22 cellular contexts compared by ENCODE assay signal in the genomic region with DNA sequence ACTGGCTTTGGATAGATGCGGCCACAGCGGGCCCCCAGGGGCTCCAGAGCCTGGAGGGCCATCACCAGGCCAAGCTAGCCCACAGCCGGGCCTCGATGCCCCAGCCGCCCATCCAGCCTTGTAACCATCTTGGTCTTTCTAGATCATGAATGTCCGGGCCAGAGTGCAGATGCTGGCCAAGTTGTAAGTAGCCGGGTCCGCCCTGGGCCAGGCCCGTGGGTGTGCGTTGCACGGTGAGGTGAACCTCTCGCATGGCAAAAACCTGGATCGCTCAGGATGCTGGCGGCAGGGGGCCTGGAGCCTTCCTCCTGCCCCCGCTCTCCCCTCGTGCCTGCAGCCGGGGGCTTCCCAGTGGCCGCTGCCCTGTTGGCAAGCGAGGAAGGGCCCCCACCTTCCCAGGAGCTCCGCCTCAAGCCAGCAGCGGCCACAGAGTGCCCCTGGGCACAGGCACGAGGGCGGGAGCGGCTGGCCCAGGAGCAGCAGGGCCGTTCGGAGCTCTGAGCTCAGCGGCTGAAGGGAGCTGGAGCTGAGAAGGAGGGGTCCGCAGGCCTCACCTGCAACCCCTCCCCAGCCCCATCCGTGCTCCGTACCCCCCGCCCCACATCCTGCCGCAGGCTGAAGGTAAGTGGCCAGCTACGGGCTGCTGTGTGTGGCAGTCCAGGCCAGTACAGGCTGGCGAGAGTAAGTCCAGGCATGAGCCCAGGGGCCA. TPM values are rescaled to one million over a fixed set of nuclear protein-coding genes. Genes with fewer than 3 reads are reported as not detected.
DNase-seq lines count a peak whose midpoint lies in the region; ATAC-seq, FAIRE-seq and TF ChIP-seq lines count a peak whose summit lies in the region.
"Had no signal": no experiment of that assay in that cellular context is flagged by ENCODE, and none has a peak within 500 bp of the region (broad histone marks: within the 10 kb centered on the region; RNA-seq: fewer than 3 reads in every experiment).

No MANE protein-coding gene starts in this region.

- H3K9me3 ChIP-seq in right atrium auricular region (no peaks in the 10 kb centered on the region), H1 (ENCODE audit: insufficient read depth in 2 of 2, low read depth in 1 of 2, low read length in 1 of 2) (no peaks in the 10 kb centered on the region), upper lobe of right lung (no peaks in the 10 kb centered on the region)
- H3K9me3 ChIP-seq: HAP-1, neutrophil, vagina had no signal

- intact Hi-C loops in Right ventricle myocardium inferior (cut with DNase I), result no loop called here
- intact Hi-C loops in natural killer cell (cut with micrococcal nuclease), result no loop called here
- intact Hi-C loops in upper lobe of right lung (cut with DNase I), result no loop called here

- no peak for FAIRE-seq in H1 (lab: Jason Lieb, UNC)
- FAIRE-seq: G401.6 had no signal

- POLR2A ChIA-PET in H1 (lab: Charles Lee; ENCODE audit: partially characterized antibody), result no interaction called here

- no peak overlapping the region for H2AK5ac ChIP-seq in H1 (ENCODE audit: low read depth, low read length)

- peaks cover 0 to 12% of the 10 kb centered on the region in 2 donors for H3K4me1 ChIP-seq in right atrium auricular region
- peaks cover 0 to 3% (median 0%) of the 10 kb centered on the region in 4 experiments; a peak in 1 of 7 replicates for H3K4me1 ChIP-seq in H1 (replicated peaks in 1 of 4; ENCODE audit: control insufficient read depth in 3 of 4, insufficient read depth in 4 of 4, low read length in 3 of 4)
- no peaks in the 10 kb centered on the region for H3K4me1 ChIP-seq in upper lobe of right lung
- H3K4me1 ChIP-seq: HAP-1 had no signal

- H3K36me3 Mint-ChIP-seq in natural killer cell (no peaks in the 10 kb centered on the region), immature natural killer cell (peaks cover 0 to 6% (median 0%) of the 10 kb centered on the region in 3 donors)
- H3K36me3 Mint-ChIP-seq: activated naive CD8-positive, alpha-beta T cell; CD4-positive, alpha-beta memory T cell had no signal

- no peaks in the 10 kb centered on the region for H4K20me1 ChIP-seq in H1 (replicated peaks in 1 of 2; ENCODE audit: control insufficient read depth in 1 of 2, insufficient read depth in 2 of 2, low read length in 2 of 2)

- H3K4me1 Mint-ChIP-seq in natural killer cell (peaks cover 4 to 24% of the 10 kb centered on the region in 2 donors), immature natural killer cell (peaks cover 5 to 7% of the 10 kb centered on the region in 2 donors)

- H3K27ac Mint-ChIP-seq in natural killer cell, result no peak overlapping the region
- H3K27ac Mint-ChIP-seq in immature natural killer cell, result no peak overlapping the region
- H3K27ac Mint-ChIP-seq: activated naive CD8-positive, alpha-beta T cell; CD4-positive, alpha-beta memory T cell had no signal

- no peak for TF ChIP-seq RAD21 in H1 (IDR thresholded peaks at IDR 0.05 in 1 of 2, conservative IDR thresholded peaks at IDR 0.05 in 1 of 2; ENCODE audit: low read depth in 2 of 2, low read length in 2 of 2)

- TF ChIP-seq EP300 in H1 (IDR thresholded peaks at IDR 0.05; ENCODE audit: borderline replicate concordance in 1 of 2, low read depth in 2 of 2, low read length in 2 of 2), result no peak

- no peak overlapping the region for H4K5ac ChIP-seq in H1 (ENCODE audit: insufficient read length, low read depth, low read length)

- H2BK120ac ChIP-seq in H1 (replicated peaks; ENCODE audit: low read depth, low read length), result no peak overlapping the region

- no peak overlapping the region for H2AFZ ChIP-seq in H1 (ENCODE audit: low read length)

- H3K4me3 Mint-ChIP-seq in natural killer cell, result no peak overlapping the region
- H3K4me3 Mint-ChIP-seq in immature natural killer cell, result no peak overlapping the region
- H3K4me3 Mint-ChIP-seq: activated naive CD8-positive, alpha-beta T cell; CD4-positive, alpha-beta memory T cell had no signal

- no peak overlapping the region for H3K23ac ChIP-seq in H1 (ENCODE audit: insufficient read length)

- H3K9me3 Mint-ChIP-seq in natural killer cell, result no peaks in the 10 kb centered on the region
- H3K9me3 Mint-ChIP-seq in immature natural killer cell, result no peaks in the 10 kb centered on the region
- H3K9me3 Mint-ChIP-seq: CD4-positive, alpha-beta memory T cell had no signal

- no peak overlapping the region for H3K18ac ChIP-seq in H1 (ENCODE audit: extremely low read depth, low read length)

- ATAC-seq in Right ventricle myocardium inferior, result no peak
- ATAC-seq in natural killer cell, result no peak
- no peak for ATAC-seq in upper lobe of right lung
- ATAC-seq: activated CD4-positive, CD25-positive, alpha-beta regulatory T cell treated with anti-CD3 and anti-CD28 coated beads, Interleukin-2, amount 50 U/mL, for 24 hours had no signal

- H3K27me3 Mint-ChIP-seq in natural killer cell (ENCODE audit: low read depth in 2 of 2) (peaks cover 0 to 18% of the 10 kb centered on the region in 2 donors), immature natural killer cell (ENCODE audit: low read depth in 3 of 3) (peaks cover 5 to 11% (median 9%) of the 10 kb centered on the region in 3 donors)
- H3K27me3 Mint-ChIP-seq: activated naive CD8-positive, alpha-beta T cell had no signal

- no peak overlapping the region for H4K8ac ChIP-seq in H1 (ENCODE audit: extremely low read depth, insufficient read depth, low read length)

- H3K14ac ChIP-seq in H1 (ENCODE audit: insufficient read length), result no peak overlapping the region

- DNase-seq in Right ventricle myocardium inferior (ENCODE audit: missing footprints) (peak; percentile 63), right atrium auricular region (ENCODE audit: low spot score) (no peak), H1 (ENCODE audit: low read depth in 1 of 2, low spot score in 2 of 2) (peak in 1 of 2 experiments; percentile 47), natural killer cell (peak; percentile 13), upper lobe of right lung (peak; percentile 61), immature natural killer cell (no peak)
- no peak for DNase-seq in stimulated activated CD4-positive, alpha-beta T cell treated with anti-CD3 and anti-CD28 coated beads, Interleukin-15, amount 100 ng/mL, for 24 hours
- no peak for DNase-seq in stimulated activated naive CD4-positive, alpha-beta T cell treated with Interleukin-2 at 50 U/mL for 16 hours (lab: John Stamatoyannopoulos, UW)
- DNase-seq: NCI-H146, NCI-H524, retina, substantia nigra, T1000 had no signal

- H3K27ac ChIP-seq in right atrium auricular region, result no peak overlapping the region
- no peak overlapping the region for H3K27ac ChIP-seq in H1 (ENCODE audit: low read depth, low read length)
- H3K27ac ChIP-seq in upper lobe of right lung, result no peak overlapping the region
- H3K27ac ChIP-seq: neutrophil, vagina had no signal

- H2BK5ac ChIP-seq in H1 (ENCODE audit: low read depth, low read length), result no peak overlapping the region

- no peak overlapping the region for H3K56ac ChIP-seq in H1 (replicated peaks; ENCODE audit: insufficient read length, low read depth, low read length)

- no peaks in the 10 kb centered on the region for H3K27me3 ChIP-seq in right atrium auricular region
- no peaks in the 10 kb centered on the region for H3K27me3 ChIP-seq in H1 (replicated peaks in 1 of 4; ENCODE audit: control insufficient read depth in 3 of 4, extremely low read depth in 1 of 4, insufficient read depth in 3 of 4, low read length in 3 of 4)
- peaks cover 5% of the 10 kb centered on the region for H3K27me3 ChIP-seq in upper lobe of right lung
- H3K27me3 ChIP-seq: vagina had no signal

- no peak overlapping the region for H3K4me2 ChIP-seq in H1 (ENCODE audit: insufficient read depth in 1 of 2, low read depth in 2 of 2, low read length in 2 of 2)

- peaks cover 6% of the 10 kb centered on the region; the same call in 1 of the 2 replicates for H3K23me2 ChIP-seq in H1 (ENCODE audit: low read depth, low read length)

- H3K4ac ChIP-seq in H1 (replicated peaks; ENCODE audit: insufficient read length, low read depth, low read length), result no peak overlapping the region

- 0 out of 2 replicates have a peak overlapping the region, but pooled peaks have one; percentile 50 for H2BK12ac ChIP-seq in H1 (ENCODE audit: low read depth, low read length)

- H3K4me3 ChIP-seq in right atrium auricular region, result no peak overlapping the region
- H3K4me3 ChIP-seq in H1 (ENCODE audit: extremely low read depth in 1 of 4, insufficient read depth in 2 of 4, low read depth in 3 of 4, low read length in 4 of 4), result no peak overlapping the region
- no peak overlapping the region for H3K4me3 ChIP-seq in upper lobe of right lung
- H3K4me3 ChIP-seq: HAP-1, lung, vagina had no signal

- no peak for TF ChIP-seq POLR2A in H1 (IDR thresholded peaks at IDR 0.05; ENCODE audit: control extremely low read depth in 1 of 2, low read depth in 2 of 2, low read length in 2 of 2)

- WGBS in H1 (ENCODE audit: extremely low coverage in 1 of 2, insufficient coverage in 1 of 2, insufficient read length in 1 of 2, insufficient replicate concordance in 2 of 2, low coverage in 1 of 2, low lambda C conversion rate in 2 of 2, missing lambda C conversion rate in 1 of 2), 2 experiments, result 87% methylated on average over 19 of the region's 34 CpGs; no CpG with 5 or more reads in 1 of the 2 experiments

- no peaks in the 10 kb centered on the region for H3K79me2 ChIP-seq in H1 (ENCODE audit: control insufficient read depth in 1 of 2, insufficient read depth in 2 of 2, low read length in 2 of 2)

- H2BK15ac ChIP-seq in H1 (ENCODE audit: low read length), result 0 out of 2 replicates have a peak overlapping the region, but pooled peaks have one; percentile 61

- H2BK20ac ChIP-seq in H1 (ENCODE audit: low read length), result no peak overlapping the region

- CTCF ChIA-PET in H1 (lab: Charles Lee; ENCODE audit: partially characterized antibody), result interaction anchor here (0.8 to 3.1 kb wide), 12 partner anchors 9 to 284 kb away, joined by 3 to 16 read pairs (median 5); a partner anchor contains a TSS

- no peaks in the 10 kb centered on the region for H3K79me1 ChIP-seq in H1 (ENCODE audit: low read depth, low read length)

- H3K9ac ChIP-seq in H1 (replicated peaks in 1 of 4; ENCODE audit: extremely low read depth in 1 of 4, low read depth in 3 of 4, low read length in 3 of 4), result no peak overlapping the region

- TF ChIP-seq CTCF in right atrium auricular region (IDR thresholded peaks at IDR 0.05) (no peak), H1 (IDR thresholded peaks at IDR 0.05; ENCODE audit: control extremely low read depth in 1 of 3, insufficient read depth in 1 of 3, low read depth in 1 of 3, low read length in 3 of 3) (no peak), natural killer cell (IDR thresholded peaks at IDR 0.05) (no peak), upper lobe of right lung (IDR thresholded peaks at IDR 0.05) (no peak)

- no peak overlapping the region for H4K91ac ChIP-seq in H1 (replicated peaks; ENCODE audit: insufficient read length, low read length)

- H3K36me3 ChIP-seq in right atrium auricular region, result no peaks in the 10 kb centered on the region
- no peaks in the 10 kb centered on the region for H3K36me3 ChIP-seq in H1 (ENCODE audit: control insufficient read depth in 2 of 4, insufficient read depth in 4 of 4, low read length in 3 of 4)
- no peaks in the 10 kb centered on the region for H3K36me3 ChIP-seq in upper lobe of right lung
- H3K36me3 ChIP-seq: HAP-1, neutrophil, vagina had no signal

RNA-seq across cellular contexts. Expression of a gene that starts 10.9 kb away (rescaled TPM):
- 107 TPM for total RNA-seq in Right ventricle myocardium inferior
- 100 to 1,000 TPM; 128 to 210 TPM for total RNA-seq in right atrium auricular region
- total RNA-seq in H1 (2021; fragmentation: NEBNext Ultra II Directional; extraction: Animal tissue kit (Norgen Biotek cat#: 25700)), result 86.0 and 86.4 TPM in 2 replicates
- 244 and 281 TPM in 2 replicates for polyA plus RNA-seq in H1 (2011; rRNA removed)
- polyA plus RNA-seq in H1 (2011; cell fraction: cytosol; rRNA removed), result 212 TPM
- polyA plus RNA-seq in H1 (2011; cell fraction: nucleus; rRNA removed), result 155 TPM
- polyA plus RNA-seq in H1 (2012, experiment 1 of 2), result 93.5 to 140 TPM (median 122 TPM) in 4 replicates
- polyA plus RNA-seq in H1 (2012, experiment 2 of 2), result 130 TPM
- 104 TPM for polyA plus RNA-seq in H1 (2013, experiment 1 of 2)
- 109 TPM for polyA plus RNA-seq in H1 (2013, experiment 2 of 2)
- polyA minus RNA-seq in H1 (2011; rRNA and poly(A)+ RNA removed), result 35.1 and 53.0 TPM in 2 replicates
- 58.9 TPM for polyA minus RNA-seq in H1 (2011; cell fraction: cytosol; rRNA and poly(A)+ RNA removed)
- 60.1 TPM for polyA minus RNA-seq in H1 (2011; cell fraction: nucleus; rRNA and poly(A)+ RNA removed)
- total RNA-seq in natural killer cell, result 10 to 100 TPM; 31.2 to 35.4 (median 32.8) TPM
- total RNA-seq in upper lobe of right lung, result 58.6 TPM
- 10 to 100 TPM; 20.9 to 44.4 (median 42.4) TPM for polyA plus RNA-seq in immature natural killer cell

RNA-seq across cellular contexts. Expression of a gene that starts 16.7 kb away (rescaled TPM):
- total RNA-seq in Right ventricle myocardium inferior (36.3 TPM), right atrium auricular region (10 to 100 TPM; 12.8 to 16.4 TPM), natural killer cell (10 to 100 TPM; 15.8 to 27.9 (median 26.2) TPM), upper lobe of right lung (0.43 TPM)
- not detected in 2 replicates for total RNA-seq in H1 (2021; fragmentation: NEBNext Ultra II Directional; extraction: Animal tissue kit (Norgen Biotek cat#: 25700))
- polyA plus RNA-seq in H1 (2011; rRNA removed) (not detected in 2 replicates), immature natural killer cell (not detected)
- polyA plus RNA-seq in H1 (2011; cell fraction: cytosol; rRNA removed), result not detected
- not detected for polyA plus RNA-seq in H1 (2011; cell fraction: nucleus; rRNA removed)
- polyA plus RNA-seq in H1 (2012, experiment 1 of 2), result not detected in 4 replicates
- not detected for polyA plus RNA-seq in H1 (2012, experiment 2 of 2)
- 0.14 TPM for polyA plus RNA-seq in H1 (2013, experiment 1 of 2)
- polyA plus RNA-seq in H1 (2013, experiment 2 of 2), result not detected
- polyA minus RNA-seq in H1 (2011; rRNA and poly(A)+ RNA removed), result not detected in 2 replicates
- not detected for polyA minus RNA-seq in H1 (2011; cell fraction: cytosol; rRNA and poly(A)+ RNA removed)
- not detected for polyA minus RNA-seq in H1 (2011; cell fraction: nucleus; rRNA and poly(A)+ RNA removed)
- polyA plus RNA-seq: AG04450; CD4-positive, alpha-beta memory T cell had no signal

RNA-seq across cellular contexts. Expression of a gene that starts 44.5 kb away (rescaled TPM):
- total RNA-seq in Right ventricle myocardium inferior (5.0 TPM), right atrium auricular region (under 1 TPM in 1 of 2 donors, not detected in 1; 0.33 TPM), natural killer cell (under 1 TPM in 2 of 3 donors, not detected in 1; 0.14 to 0.32 TPM), upper lobe of right lung (not detected)
- not detected in 2 replicates for total RNA-seq in H1 (2021; fragmentation: NEBNext Ultra II Directional; extraction: Animal tissue kit (Norgen Biotek cat#: 25700))
- polyA plus RNA-seq in H1 (2011; rRNA removed) (0.02 and 0.08 TPM in 2 replicates), immature natural killer cell (under 1 TPM in 1 of 3 donors, not detected in 2; 0.35 TPM)
- 0.03 TPM for polyA plus RNA-seq in H1 (2011; cell fraction: cytosol; rRNA removed)
- 0.04 TPM for polyA plus RNA-seq in H1 (2011; cell fraction: nucleus; rRNA removed)
- 0.06 TPM in 1 of 4 replicates, not detected in the others for polyA plus RNA-seq in H1 (2012, experiment 1 of 2)
- not detected for polyA plus RNA-seq in H1 (2012, experiment 2 of 2)
- polyA plus RNA-seq in H1 (2013, experiment 1 of 2), result 0.02 TPM
- polyA plus RNA-seq in H1 (2013, experiment 2 of 2), result 0.02 TPM
- not detected in 2 replicates for polyA minus RNA-seq in H1 (2011; rRNA and poly(A)+ RNA removed)
- not detected for polyA minus RNA-seq in H1 (2011; cell fraction: cytosol; rRNA and poly(A)+ RNA removed)
- polyA minus RNA-seq in H1 (2011; cell fraction: nucleus; rRNA and poly(A)+ RNA removed), result not detected
- total RNA-seq: CD4-positive, alpha-beta memory T cell; lung; vagina had no signal
- polyA plus RNA-seq: AG04450 had no signal

Comparison
In these comparisons a context has a peak if more than half of its experiments do, and no peak if none do; other contexts are left out.
1. DNase-seq: peak in Right ventricle myocardium inferior (single experiment), natural killer cell (single experiment) and upper lobe of right lung (single experiment); none in right atrium auricular region (single experiment), stimulated activated CD4-positive, alpha-beta T cell treated with anti-CD3 and anti-CD28 coated beads, Interleukin-15, amount 100 ng/mL, for 24 hours (single experiment), immature natural killer cell (0 of 3) and stimulated activated naive CD4-positive, alpha-beta T cell treated with Interleukin-2 at 50 U/mL for 16 hours (single experiment).